In the genomic region with DNA sequence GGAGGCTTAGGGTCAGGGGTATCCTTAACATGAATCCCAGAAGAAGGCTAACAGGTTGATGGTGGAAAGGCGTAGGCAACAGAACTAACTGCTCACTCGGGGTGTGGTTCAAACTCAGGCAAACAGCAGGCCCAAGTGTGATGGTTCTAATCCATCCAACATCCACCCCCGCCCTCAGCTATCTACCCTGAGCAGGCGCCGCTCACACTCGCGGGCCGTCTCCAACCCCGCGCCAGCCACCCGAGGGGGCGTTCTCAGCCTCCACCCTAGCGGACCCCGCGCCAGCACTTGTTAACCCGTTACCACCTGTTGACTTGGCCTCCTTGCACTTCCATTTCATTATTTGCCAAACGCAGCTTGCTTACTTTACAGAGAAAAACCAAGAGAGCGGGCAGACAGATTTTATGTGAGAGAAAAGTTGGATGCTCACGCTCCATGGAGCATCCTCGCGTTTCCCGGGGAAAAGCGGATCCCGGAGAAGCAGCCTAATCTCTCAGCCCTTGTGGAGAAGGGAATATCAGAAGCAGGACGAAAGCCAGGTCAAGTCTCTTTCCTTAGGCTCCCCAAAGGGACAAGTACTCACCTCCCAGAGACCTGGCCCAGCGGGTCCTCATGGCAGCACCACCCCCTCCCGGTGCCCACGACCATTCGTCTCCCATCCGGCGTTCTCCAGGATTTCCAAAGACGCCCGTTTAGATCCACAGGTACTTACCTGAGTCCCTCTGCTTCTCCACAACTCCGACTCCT, we compare ENCODE assay signal across 10 cellular contexts. TPM values are rescaled to one million over a fixed set of nuclear protein-coding genes. Genes with fewer than 3 reads are reported as not detected.
DNase-seq lines count a peak whose midpoint lies in the region; ATAC-seq and TF ChIP-seq lines count a peak whose summit lies in the region.
"Had no signal": no experiment of that assay in that cellular context is flagged by ENCODE, and none has a peak within 500 bp of the region (broad histone marks: within the 10 kb centered on the region; RNA-seq: fewer than 3 reads in every experiment).

No MANE protein-coding gene starts in this region.

- H3K9me3 ChIP-seq in ES-I3 (ENCODE audit: control insufficient read depth, insufficient read depth, low read length) (no peaks in the 10 kb centered on the region), SJCRH30 (replicated peaks) (no peaks in the 10 kb centered on the region), esophagus (ENCODE audit: control insufficient read depth in 2 of 2, insufficient read depth in 1 of 2, low read depth in 1 of 2, low read length in 1 of 2) (no peaks in the 10 kb centered on the region), neural cell (ENCODE audit: low read length) (no peaks in the 10 kb centered on the region)

- H3K27me3 ChIP-seq in SJCRH30, result no peaks in the 10 kb centered on the region
- peaks cover 5 to 15% of the 10 kb centered on the region in 2 donors for H3K27me3 ChIP-seq in esophagus (ENCODE audit: control insufficient read depth in 1 of 2, insufficient read depth in 2 of 2, low read length in 2 of 2)
- H3K27me3 ChIP-seq in neural cell (ENCODE audit: insufficient read depth, low read depth, low read length), result no peaks in the 10 kb centered on the region

- H3F3A ChIP-seq in neural cell (ENCODE audit: insufficient read depth, low read length, poor library complexity, severe bottlenecking), result no peaks in the 10 kb centered on the region

- peak overlapping the region; percentile 80 for H2AFZ ChIP-seq in neural cell (ENCODE audit: low read depth, low read length)

- peak overlapping the region; percentile 27 for H3K4me2 ChIP-seq in neural cell (ENCODE audit: low read length)

- no peaks in the 10 kb centered on the region for H3K9me2 ChIP-seq in neural cell (ENCODE audit: insufficient read depth, low read length)

- ATAC-seq in GM21381 (IDR thresholded peaks at IDR 0.05; ENCODE audit: unreplicated experiment) (no peak), HG03025 (IDR thresholded peaks at IDR 0.05; ENCODE audit: low FRiP score, unreplicated experiment) (no peak), GM21529 (IDR thresholded peaks at IDR 0.05; ENCODE audit: unreplicated experiment) (no peak)

- H3K79me2 ChIP-seq in neural cell (replicated peaks; ENCODE audit: insufficient read depth, low read length), result no peaks in the 10 kb centered on the region

- H3K9ac ChIP-seq in ES-I3 (ENCODE audit: low read depth, low read length), result peak overlapping the region; percentile 76
- peak overlapping the region; percentile 82 for H3K9ac ChIP-seq in neural cell (ENCODE audit: low read length)

- TF ChIP-seq CTCF in neural cell (IDR thresholded peaks at IDR 0.05; ENCODE audit: poor library complexity, severe bottlenecking), result no peak

- H3K4me1 ChIP-seq in ES-I3 (ENCODE audit: insufficient read depth, low read length), result no peaks in the 10 kb centered on the region; the same call in 1 of the 2 replicates
- 0 out of 2 replicates have a peak, but pooled peaks cover 6% of the 10 kb centered on the region for H3K4me1 ChIP-seq in SJCRH30
- peaks cover 0 to 7% of the 10 kb centered on the region in 2 donors for H3K4me1 ChIP-seq in esophagus (ENCODE audit: control insufficient read depth in 2 of 2, insufficient read depth in 2 of 2, low read length in 1 of 2)

- no peak for TF ChIP-seq RAD21 in neural cell (conservative IDR thresholded peaks at IDR 0.05)

- no peak for TF ChIP-seq EP300 in neural cell (conservative IDR thresholded peaks at IDR 0.05; ENCODE audit: poor library complexity, severe bottlenecking)

- peak; percentile 31 to 51 for DNase-seq in SJCRH30
- DNase-seq in HEK293T (ENCODE audit: extremely low spot score), result no peak

- CTCF ChIA-PET in HEK293T (lab: Yijun Ruan, JAX), result no interaction called here

- H3K36me3 ChIP-seq in ES-I3 (ENCODE audit: insufficient read depth, low read length) (no peaks in the 10 kb centered on the region), SJCRH30 (peaks cover 7% of the 10 kb centered on the region), esophagus (ENCODE audit: control insufficient read depth in 2 of 2, insufficient read depth in 2 of 2, low read length in 1 of 2) (no peaks in the 10 kb centered on the region), neural cell (ENCODE audit: insufficient read depth, low read length) (peaks cover under 1% of the 10 kb centered on the region)

- no peaks in the 10 kb centered on the region for H4K20me1 ChIP-seq in neural cell (ENCODE audit: insufficient read depth)

- peak overlapping the region; percentile 61; the same call in 1 of the 2 replicates for H3K27ac ChIP-seq in SJCRH30
- no peak overlapping the region for H3K27ac ChIP-seq in esophagus (ENCODE audit: low read depth in 2 of 2, low read length in 1 of 2)
- peak overlapping the region; percentile 81 for H3K27ac ChIP-seq in neural cell (ENCODE audit: low read length)

- WGBS in esophagus, 2 donors, result 6 to 9% methylated on average over 33 to 34 of the region's 34 CpGs

- POLR2A ChIA-PET in HEK293T (lab: Yijun Ruan, JAX), result no interaction called here

- peak overlapping the region; percentile 89 for H3K4me3 ChIP-seq in SJCRH30
- peak overlapping the region; percentile 39 to 43 for H3K4me3 ChIP-seq in esophagus (ENCODE audit: low read depth in 1 of 2, low read length in 2 of 2)
- H3K4me3 ChIP-seq in neural cell (ENCODE audit: low read length), result peak overlapping the region; percentile 77

TF ChIP-seq in neural cell, 6 proteins besides CTCF, POLR2A, EP300 and RAD21:
- TF ChIP-seq TAF1 (IDR thresholded peaks at IDR 0.05; ENCODE audit: low read depth), result no peak
- TF ChIP-seq, protein P1, sequence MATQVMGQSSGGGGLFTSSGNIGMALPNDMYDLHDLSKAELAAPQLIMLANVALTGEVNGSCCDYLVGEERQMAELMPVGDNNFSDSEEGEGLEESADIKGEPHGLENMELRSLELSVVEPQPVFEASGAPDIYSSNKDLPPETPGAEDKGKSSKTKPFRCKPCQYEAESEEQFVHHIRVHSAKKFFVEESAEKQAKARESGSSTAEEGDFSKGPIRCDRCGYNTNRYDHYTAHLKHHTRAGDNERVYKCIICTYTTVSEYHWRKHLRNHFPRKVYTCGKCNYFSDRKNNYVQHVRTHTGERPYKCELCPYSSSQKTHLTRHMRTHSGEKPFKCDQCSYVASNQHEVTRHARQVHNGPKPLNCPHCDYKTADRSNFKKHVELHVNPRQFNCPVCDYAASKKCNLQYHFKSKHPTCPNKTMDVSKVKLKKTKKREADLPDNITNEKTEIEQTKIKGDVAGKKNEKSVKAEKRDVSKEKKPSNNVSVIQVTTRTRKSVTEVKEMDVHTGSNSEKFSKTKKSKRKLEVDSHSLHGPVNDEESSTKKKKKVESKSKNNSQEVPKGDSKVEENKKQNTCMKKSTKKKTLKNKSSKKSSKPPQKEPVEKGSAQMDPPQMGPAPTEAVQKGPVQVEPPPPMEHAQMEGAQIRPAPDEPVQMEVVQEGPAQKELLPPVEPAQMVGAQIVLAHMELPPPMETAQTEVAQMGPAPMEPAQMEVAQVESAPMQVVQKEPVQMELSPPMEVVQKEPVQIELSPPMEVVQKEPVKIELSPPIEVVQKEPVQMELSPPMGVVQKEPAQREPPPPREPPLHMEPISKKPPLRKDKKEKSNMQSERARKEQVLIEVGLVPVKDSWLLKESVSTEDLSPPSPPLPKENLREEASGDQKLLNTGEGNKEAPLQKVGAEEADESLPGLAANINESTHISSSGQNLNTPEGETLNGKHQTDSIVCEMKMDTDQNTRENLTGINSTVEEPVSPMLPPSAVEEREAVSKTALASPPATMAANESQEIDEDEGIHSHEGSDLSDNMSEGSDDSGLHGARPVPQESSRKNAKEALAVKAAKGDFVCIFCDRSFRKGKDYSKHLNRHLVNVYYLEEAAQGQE (IDR thresholded peaks at IDR 0.05; ENCODE audit: borderline replicate concordance), result peak; percentile 45
- TF ChIP-seq POLR2AphosphoS5 (IDR thresholded peaks at IDR 0.05), result no peak

TF ChIP-seq in HEK293T, 16 proteins besides CTCF, POLR2A, EP300 and RAD21:
- TF ChIP-seq SP1 (IDR thresholded peaks at IDR 0.05), result no peak
- TF ChIP-seq FOXK2 (IDR thresholded peaks at IDR 0.05), result no peak
- TF ChIP-seq HDGF (IDR thresholded peaks at IDR 0.05; ENCODE audit: borderline replicate concordance), result no peak
- no peak for TF ChIP-seq NFRKB (IDR thresholded peaks at IDR 0.05)
- no peak for TF ChIP-seq BHLHE40 (IDR thresholded peaks at IDR 0.05; ENCODE audit: borderline replicate concordance)
- no peak for TF ChIP-seq ELF4 (IDR thresholded peaks at IDR 0.05)
- TF ChIP-seq ZNF384 (IDR thresholded peaks at IDR 0.05), result no peak
- no peak for TF ChIP-seq FOXM1 (IDR thresholded peaks at IDR 0.05; ENCODE audit: borderline replicate concordance)
- TF ChIP-seq SUZ12 (IDR thresholded peaks at IDR 0.05), result no peak
- TF ChIP-seq FOXA1 (IDR thresholded peaks at IDR 0.05), result no peak
- no peak for TF ChIP-seq CTBP1 (IDR thresholded peaks at IDR 0.05; ENCODE audit: borderline replicate concordance)
- no peak for TF ChIP-seq ARNT (IDR thresholded peaks at IDR 0.05)

RNA-seq across cellular contexts. Expression of a gene that starts 0.8 kb away (rescaled TPM):
- total RNA-seq in SJCRH30 (2014; rRNA removed; shearing (Covaris generic)), result 39.2 and 46.6 TPM in 2 replicates
- polyA plus RNA-seq in esophagus (1 to 10 TPM; 2.0 to 7.4 TPM), neural cell (66.1 and 70.5 TPM in 2 replicates)
- 57.7 and 61.4 TPM in 2 replicates for polyA minus RNA-seq in neural cell
- total RNA-seq: HT1080 had no signal

RNA-seq across cellular contexts. Expression of a gene that starts 58.5 kb away (rescaled TPM):
- total RNA-seq in SJCRH30 (2014; rRNA removed; shearing (Covaris generic)), result not detected in 2 replicates
- polyA plus RNA-seq in esophagus, result 1 to 10 TPM in 1 of 2 donors, under 1 TPM in 1; 0.79 to 6.5 TPM
- 2.2 and 7.0 TPM in 2 replicates for polyA plus RNA-seq in neural cell
- polyA minus RNA-seq in neural cell, result 5.8 and 7.3 TPM in 2 replicates
- total RNA-seq: HT1080, myocyte had no signal

Comparison
In these comparisons a context has a peak if more than half of its experiments do, and no peak if none do; other contexts are left out.
1. H3K27ac ChIP-seq: peak in SJCRH30 (single experiment) and neural cell (single experiment); none in esophagus (0 of 2).
2. Peak in every context shown above with its lines, with median percentiles within 50 percentile points of each other: H3K4me3 ChIP-seq.